In the genomic region with DNA sequence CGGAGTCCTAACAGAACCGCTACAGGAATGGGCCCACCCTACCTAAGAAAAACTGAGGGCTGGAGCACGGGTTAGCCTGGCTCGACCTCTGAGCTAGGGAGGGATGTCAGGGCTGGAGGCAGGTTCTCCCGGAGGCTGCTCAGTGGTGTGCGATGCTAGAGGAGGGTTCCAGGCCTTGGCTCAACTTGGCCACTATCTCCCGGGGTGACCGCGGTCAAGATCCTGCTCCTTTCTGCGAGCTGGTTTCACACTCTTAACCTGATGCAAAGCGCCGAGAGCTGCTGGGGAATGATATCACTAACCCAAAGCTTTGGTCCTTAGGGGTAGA, we compare ENCODE assay signal across 8 cellular contexts. TPM values are rescaled to one million over a fixed set of nuclear protein-coding genes. Genes with fewer than 3 reads are reported as not detected.
DNase-seq lines count a peak whose midpoint lies in the region; ATAC-seq and TF ChIP-seq lines count a peak whose summit lies in the region.

No MANE protein-coding gene starts in this region.

- 0 to 1% (median 1%) methylated on average over 12 of the region's 12 CpGs for WGBS in psoas muscle, 3 donors

- peak overlapping the region; percentile 57 for H3K4me3 ChIP-seq in SJSA1
- H3K4me3 ChIP-seq in foreskin fibroblast (ENCODE audit: low read depth in 1 of 2, low read length in 2 of 2) = peak overlapping the region; percentile 89 to 100
- peak overlapping the region; percentile 92 for H3K4me3 ChIP-seq in psoas muscle

- ATAC-seq in Right ventricle myocardium superior (ENCODE audit: poor library complexity) (peak; percentile 43), Right ventricle myocardium inferior (no peak), psoas muscle (peak in 3 of 4 donors; percentile 38 to 57 (median 48))

- TF ChIP-seq CTCF in foreskin fibroblast (IDR thresholded peaks at IDR 0.05; ENCODE audit: low read depth, low read length) (no peak), psoas muscle (IDR thresholded peaks at IDR 0.05) (no peak)

- no peak for DNase-seq in Right ventricle myocardium superior
- no peak for DNase-seq in Right ventricle myocardium inferior (ENCODE audit: missing footprints)
- DNase-seq in SJSA1 (ENCODE audit: low read depth in 1 of 2, low spot score in 2 of 2) = no peak
- no peak for DNase-seq in foreskin fibroblast
- DNase-seq in psoas muscle = no peak
- no peak for DNase-seq in KG1 (lab: John Stamatoyannopoulos, UW)
- no peak for DNase-seq in NCI-H187 (lab: John Stamatoyannopoulos, UW)
- no peak for DNase-seq in NCI-H1417 treated with DMSO at 0.1 percent for 48 hours (lab: John Stamatoyannopoulos, UW)

- H3K9me3 ChIP-seq in SJSA1 (replicated peaks) = no peaks in the 10 kb centered on the region
- no peaks in the 10 kb centered on the region for H3K9me3 ChIP-seq in psoas muscle

- H3K36me3 ChIP-seq in SJSA1 = peaks cover 20% of the 10 kb centered on the region
- peaks cover 0 to 26% of the 10 kb centered on the region in 2 donors for H3K36me3 ChIP-seq in psoas muscle (ENCODE audit: insufficient read depth in 1 of 2, low read depth in 1 of 2)

- H3K27ac ChIP-seq in SJSA1 (peak overlapping the region; percentile 64), psoas muscle (peak overlapping the region; percentile 97)

- H3K27me3 ChIP-seq in SJSA1 (replicated peaks) (no peaks in the 10 kb centered on the region), psoas muscle (ENCODE audit: insufficient read depth in 3 of 3, low read length in 2 of 3) (no peaks in the 10 kb centered on the region)

- intact Hi-C loops in Right ventricle myocardium superior (cut with DNase I) = no loop called here
- intact Hi-C loops in Right ventricle myocardium inferior (cut with DNase I) = loop anchor here (1.0 to 2.0 kb wide), 2 partner anchors 58 to 110 kb away; partner anchors contain the start of gene PLEKHF1
- intact Hi-C loops in psoas muscle (cut with DNase I) = loop anchor here (1.0 to 10.0 kb wide), 3 partner anchors 60 to 268 kb away; no protein-coding TSS in a partner anchor

- H3K4me1 ChIP-seq in SJSA1 (replicated peaks) = peaks cover 4% of the 10 kb centered on the region; the same call in 1 of the 2 replicates
- peaks cover 22% of the 10 kb centered on the region for H3K4me1 ChIP-seq in psoas muscle

RNA-seq across cellular contexts. Expression of gene POP4, which starts 0.3 kb away (rescaled TPM):
- 46.9 TPM for total RNA-seq in Right ventricle myocardium superior
- 58.0 TPM for total RNA-seq in Right ventricle myocardium inferior
- total RNA-seq in SJSA1 (2014; rRNA removed; shearing (Covaris generic)) = 92.4 and 113 TPM in 2 replicates
- 10 to 100 TPM; 45.3 to 70.3 (median 47.9) TPM for total RNA-seq in psoas muscle
- 100 to 1,000 TPM in 1 of 3 donors, 10 to 100 TPM in 2; 63.9 to 144 (median 97.3) TPM for polyA plus RNA-seq in psoas muscle

RNA-seq across cellular contexts. Expression of gene PLEKHF1, which starts 58.9 kb away (rescaled TPM):
- total RNA-seq in Right ventricle myocardium superior = 39.9 TPM
- 43.6 TPM for total RNA-seq in Right ventricle myocardium inferior
- total RNA-seq in SJSA1 (2014; rRNA removed; shearing (Covaris generic)) = 7.2 and 8.0 TPM in 2 replicates
- 100 to 1,000 TPM in 1 of 4 donors, 10 to 100 TPM in 2, 1 to 10 TPM in 1; 5.1 to 119 (median 44.0) TPM for total RNA-seq in psoas muscle
- polyA plus RNA-seq in psoas muscle = 10 to 100 TPM; 60.2 to 77.0 (median 73.8) TPM
